ENCODE assay signal across 16 cellular contexts in genomic region chr3:14429689-14430452, GRCh38. TPM values are rescaled to one million over a fixed set of nuclear protein-coding genes. Genes with fewer than 3 reads are reported as not detected.
DNase-seq lines count a peak whose midpoint lies in the region; FAIRE-seq and TF ChIP-seq lines count a peak whose summit lies in the region.
"Had no signal": no experiment of that assay in that cellular context is flagged by ENCODE, and none has a peak within 500 bp of the region (broad histone marks: within the 10 kb centered on the region; RNA-seq: fewer than 3 reads in every experiment).

No MANE protein-coding gene starts in this region.

- no peaks in the 10 kb centered on the region for H3K9me3 Mint-ChIP-seq in activated CD4-positive, alpha-beta T cell treated with anti-CD3 and anti-CD28 coated beads, Interleukin-2, amount 10 ng/mL, durations not matched to agents 24 days and 14 days
- no peaks in the 10 kb centered on the region for H3K9me3 Mint-ChIP-seq in dendritic cell treated with granulocyte-macrophage colony-stimulating factor and Interleukin-4, amounts not matched to agents 40 ng/mL and 50 ng/mL, for 4 days
- H3K9me3 Mint-ChIP-seq: H9 had no signal

- peaks cover 87% of the 10 kb centered on the region for H3K4me1 Mint-ChIP-seq in activated CD4-positive, alpha-beta T cell treated with anti-CD3 and anti-CD28 coated beads, Interleukin-2, amount 10 ng/mL, durations not matched to agents 24 days and 14 days
- H3K4me1 Mint-ChIP-seq in dendritic cell treated with granulocyte-macrophage colony-stimulating factor and Interleukin-4, amounts not matched to agents 40 ng/mL and 50 ng/mL, for 4 days (ENCODE audit: low read depth): peaks cover 96% of the 10 kb centered on the region

- CTCF ChIA-PET in PC-9 (lab: Charles Lee): no interaction called here

- H3K4me3 ChIP-seq in PC-9 (no peak overlapping the region), small intestine (ENCODE audit: low read depth in 1 of 2, low read length in 2 of 2) (no peak overlapping the region), coronary artery (no peak overlapping the region)
- H3K4me3 ChIP-seq: SJCRH30, tibial nerve had no signal

- TF ChIP-seq CTCF in PC-9 (conservative IDR thresholded peaks at IDR 0.05): no peak
- no peak for TF ChIP-seq CTCF in coronary artery (IDR thresholded peaks at IDR 0.05)

- H3K27ac ChIP-seq in PC-9 (peak overlapping the region; percentile 77; the same call in 1 of the 2 replicates), small intestine (ENCODE audit: low read depth in 1 of 2, low read length in 1 of 2) (peak overlapping the region; percentile 13 to 83), coronary artery (no peak overlapping the region)
- H3K27ac ChIP-seq: SJCRH30 had no signal

- intact Hi-C loops in activated CD4-positive, alpha-beta T cell treated with anti-CD3 and anti-CD28 coated beads, Interleukin-2, amount 10 ng/mL, durations not matched to agents 24 days and 14 days (cut with micrococcal nuclease): loop anchor here (5.0 to 10.0 kb wide), 3 partner anchors 288 to 535 kb away; partner anchors contain the start of gene NR2C2
- intact Hi-C loops in PC-9 (cut with micrococcal nuclease; ENCODE audit: unreplicated experiment): loop anchor here (5.0 kb wide), 1 partner anchor 58 kb away; no protein-coding TSS in a partner anchor
- intact Hi-C loops in dendritic cell treated with granulocyte-macrophage colony-stimulating factor and Interleukin-4, amounts not matched to agents 40 ng/mL and 50 ng/mL, for 4 days (cut with micrococcal nuclease): no loop called here

- POLR2A ChIA-PET in PC-9 (lab: Charles Lee; ENCODE audit: unreplicated experiment): no interaction called here

- H2AFZ ChIP-seq in PC-9: no peak overlapping the region

- no peaks in the 10 kb centered on the region; the same call in 1 of the 2 replicates for H3K36me3 ChIP-seq in PC-9 (ENCODE audit: low read depth)
- H3K36me3 ChIP-seq in small intestine (ENCODE audit: control insufficient read depth in 2 of 2, insufficient read depth in 2 of 2, low read length in 2 of 2): no peaks in the 10 kb centered on the region
- H3K36me3 ChIP-seq: SJCRH30, tibial nerve had no signal

- no peak for FAIRE-seq in small intestine (lab: Jason Lieb, UNC)

- H3K27ac Mint-ChIP-seq in activated CD4-positive, alpha-beta T cell treated with anti-CD3 and anti-CD28 coated beads, Interleukin-2, amount 10 ng/mL, durations not matched to agents 24 days and 14 days: peak overlapping the region; percentile 97
- peak overlapping the region; percentile 93 for H3K27ac Mint-ChIP-seq in dendritic cell treated with granulocyte-macrophage colony-stimulating factor and Interleukin-4, amounts not matched to agents 40 ng/mL and 50 ng/mL, for 4 days

- H3K9me3 ChIP-seq in PC-9 (ENCODE audit: insufficient read depth, low read depth): no peaks in the 10 kb centered on the region
- H3K9me3 ChIP-seq in small intestine (ENCODE audit: control insufficient read depth, low read depth): no peaks in the 10 kb centered on the region
- H3K9me3 ChIP-seq: SJCRH30, tibial nerve had no signal

- peak overlapping the region; percentile 48 for H3K4me3 Mint-ChIP-seq in activated CD4-positive, alpha-beta T cell treated with anti-CD3 and anti-CD28 coated beads, Interleukin-2, amount 10 ng/mL, durations not matched to agents 24 days and 14 days
- no peak overlapping the region for H3K4me3 Mint-ChIP-seq in dendritic cell treated with granulocyte-macrophage colony-stimulating factor and Interleukin-4, amounts not matched to agents 40 ng/mL and 50 ng/mL, for 4 days
- H3K4me3 Mint-ChIP-seq: H9 had no signal

- peaks cover 19% of the 10 kb centered on the region for H3K36me3 Mint-ChIP-seq in activated CD4-positive, alpha-beta T cell treated with anti-CD3 and anti-CD28 coated beads, Interleukin-2, amount 10 ng/mL, durations not matched to agents 24 days and 14 days (ENCODE audit: low read depth)
- H3K36me3 Mint-ChIP-seq in dendritic cell treated with granulocyte-macrophage colony-stimulating factor and Interleukin-4, amounts not matched to agents 40 ng/mL and 50 ng/mL, for 4 days (ENCODE audit: low read depth): peaks cover 71% of the 10 kb centered on the region

- DNase-seq in activated CD4-positive, alpha-beta T cell treated with anti-CD3 and anti-CD28 coated beads, Interleukin-2, amount 10 ng/mL, durations not matched to agents 24 days and 14 days: no peak
- DNase-seq in activated CD4-positive, alpha-beta T cell treated with anti-CD3 and anti-CD28 coated beads, Interleukin-2, amount 50 U/mL, for 1 hour: no peak
- no peak for DNase-seq in PC-9
- no peak for DNase-seq in small intestine
- no peak for DNase-seq in stimulated activated naive CD4-positive, alpha-beta T cell treated with Interleukin-2 at 50 U/mL for 16 hours (lab: John Stamatoyannopoulos, UW)
- no peak for DNase-seq in coronary artery (ENCODE audit: low spot score)
- DNase-seq in COLO829 (ENCODE audit: low spot score): no peak
- DNase-seq: activated CD4-positive, alpha-beta T cell treated with anti-CD3 and anti-CD28 coated beads for 1 hour; amniotic stem cell; dermis blood vessel endothelial cell; DMS79; H9; NCI-H69; SJCRH30 had no signal

- BruUV-seq in PC-9 (replicated peaks; lab: Mats Ljungman, UMichigan): no TSS peak

- no peak overlapping the region for H3K4me2 ChIP-seq in PC-9

- peaks cover 84% of the 10 kb centered on the region for H3F3A ChIP-seq in PC-9 (ENCODE audit: insufficient read depth, low read depth)

- no peaks in the 10 kb centered on the region for H3K27me3 Mint-ChIP-seq in activated CD4-positive, alpha-beta T cell treated with anti-CD3 and anti-CD28 coated beads, Interleukin-2, amount 10 ng/mL, durations not matched to agents 24 days and 14 days
- H3K27me3 Mint-ChIP-seq in dendritic cell treated with granulocyte-macrophage colony-stimulating factor and Interleukin-4, amounts not matched to agents 40 ng/mL and 50 ng/mL, for 4 days: no peaks in the 10 kb centered on the region

- H3K9me2 ChIP-seq in PC-9 (ENCODE audit: insufficient read depth): no peaks in the 10 kb centered on the region

- H3K27me3 ChIP-seq in PC-9 (ENCODE audit: insufficient read depth, low read depth) (no peaks in the 10 kb centered on the region), small intestine (ENCODE audit: control insufficient read depth in 2 of 2, insufficient read depth in 2 of 2, low read length in 2 of 2) (no peaks in the 10 kb centered on the region)
- H3K27me3 ChIP-seq: SJCRH30, tibial nerve had no signal

- H4K20me1 ChIP-seq in PC-9 (ENCODE audit: insufficient read depth): no peaks in the 10 kb centered on the region; the same call in 1 of the 2 replicates

- H3K79me2 ChIP-seq in PC-9 (ENCODE audit: low read depth): peaks cover 84% of the 10 kb centered on the region

- H3K4me1 ChIP-seq in PC-9 (replicated peaks; ENCODE audit: insufficient read depth) (peaks cover 95% of the 10 kb centered on the region), small intestine (ENCODE audit: control insufficient read depth in 2 of 2, insufficient read depth in 1 of 2, low read depth in 1 of 2, low read length in 1 of 2) (peaks cover 25 to 30% of the 10 kb centered on the region in 2 donors)

- 65 to 78% (median 65%) methylated on average over 8 of the region's 8 CpGs for WGBS in small intestine, 3 donors

RNA-seq across cellular contexts. Expression of gene SLC6A6, which starts 27.5 kb away (rescaled TPM):
- total RNA-seq in activated CD4-positive, alpha-beta T cell treated with anti-CD3 and anti-CD28 coated beads, Interleukin-2, amount 10 ng/mL, durations not matched to agents 24 days and 14 days: 53.9 and 63.7 TPM in 2 replicates
- 84.9 and 122 TPM in 2 replicates for total RNA-seq in PC-9 (2021)
- polyA plus RNA-seq in small intestine: 10 to 100 TPM in 1 of 3 donors, 1 to 10 TPM in 2; 6.9 to 10.8 (median 8.6) TPM

Comparison
In these comparisons a context has a peak if more than half of its experiments do, and no peak if none do; other contexts are left out.
1. H3K27ac ChIP-seq: peak in PC-9 (single experiment) and small intestine (2 of 2); none in coronary artery (0 of 2).